In the genomic region with DNA sequence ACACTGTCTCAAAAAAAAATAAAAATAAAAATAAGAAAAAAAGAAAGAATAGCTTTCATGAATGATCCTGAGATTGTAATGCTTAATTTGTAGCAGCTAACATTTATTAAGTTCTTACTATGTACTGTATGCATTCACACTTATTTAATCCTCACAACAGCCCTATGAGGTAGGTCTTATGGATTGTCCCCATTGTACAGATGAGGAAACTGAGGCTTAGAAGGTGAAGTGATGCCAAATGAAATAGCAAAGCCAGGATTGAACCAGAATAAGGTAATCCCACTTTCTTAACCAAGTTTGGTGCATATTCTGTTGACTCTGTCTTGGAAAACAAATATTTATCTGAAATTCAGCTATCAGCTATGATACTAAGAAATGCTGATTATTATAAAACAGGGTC, we compare ENCODE assay signal across 16 cellular contexts. TPM values are rescaled to one million over a fixed set of nuclear protein-coding genes. Genes with fewer than 3 reads are reported as not detected.
DNase-seq lines count a peak whose midpoint lies in the region; ATAC-seq and TF ChIP-seq lines count a peak whose summit lies in the region.
"Had no signal": no experiment of that assay in that cellular context is flagged by ENCODE, and none has a peak within 500 bp of the region (broad histone marks: within the 10 kb centered on the region; RNA-seq: fewer than 3 reads in every experiment).

No MANE protein-coding gene starts in this region.

- H3K4me3 Mint-ChIP-seq in T-helper 1 cell treated with Interleukin-12 subunit alpha and Interleukin-12 subunit beta and Interleukin-4 antibody, amounts not matched to agents 30 μg/mL and 1 μg/mL, for 36 hours, result no peak overlapping the region
- H3K4me3 Mint-ChIP-seq in activated naive CD8-positive, alpha-beta T cell treated with anti-CD3 and anti-CD28 coated beads, Interleukin-2, amount 50 U/mL, for 24 hours, result peak overlapping the region; percentile 86
- no peak overlapping the region for H3K4me3 Mint-ChIP-seq in natural killer cell
- H3K4me3 Mint-ChIP-seq in glutamatergic neuron (ENCODE audit: unreplicated experiment), result no peak overlapping the region

- H3K27me3 Mint-ChIP-seq in T-helper 1 cell treated with Interleukin-12 subunit alpha and Interleukin-12 subunit beta and Interleukin-4 antibody, amounts not matched to agents 30 μg/mL and 1 μg/mL, for 36 hours (ENCODE audit: low read depth), result no peaks in the 10 kb centered on the region
- no peaks in the 10 kb centered on the region for H3K27me3 Mint-ChIP-seq in activated naive CD8-positive, alpha-beta T cell treated with anti-CD3 and anti-CD28 coated beads, Interleukin-2, amount 50 U/mL, for 24 hours
- H3K27me3 Mint-ChIP-seq in natural killer cell (ENCODE audit: low read depth in 2 of 2), result no peaks in the 10 kb centered on the region
- H3K27me3 Mint-ChIP-seq in glutamatergic neuron (ENCODE audit: unreplicated experiment), result no peaks in the 10 kb centered on the region

- intact Hi-C loops in natural killer cell (cut with micrococcal nuclease), result loop anchor here (5.0 to 10.0 kb wide), 2 partner anchors 320 to 422 kb away; partner anchors contain the start of genes CORO1C and SELPLG

- peaks cover 15% of the 10 kb centered on the region for H3K4me1 Mint-ChIP-seq in T-helper 1 cell treated with Interleukin-12 subunit alpha and Interleukin-12 subunit beta and Interleukin-4 antibody, amounts not matched to agents 30 μg/mL and 1 μg/mL, for 36 hours (ENCODE audit: low read depth)
- H3K4me1 Mint-ChIP-seq in activated naive CD8-positive, alpha-beta T cell treated with anti-CD3 and anti-CD28 coated beads, Interleukin-2, amount 50 U/mL, for 24 hours, result peaks cover 18% of the 10 kb centered on the region
- peaks cover 23 to 27% of the 10 kb centered on the region in 2 donors for H3K4me1 Mint-ChIP-seq in natural killer cell
- H3K4me1 Mint-ChIP-seq in glutamatergic neuron (ENCODE audit: low read depth, unreplicated experiment), result no peaks in the 10 kb centered on the region

- H3K36me3 Mint-ChIP-seq in T-helper 1 cell treated with Interleukin-12 subunit alpha and Interleukin-12 subunit beta and Interleukin-4 antibody, amounts not matched to agents 30 μg/mL and 1 μg/mL, for 36 hours (ENCODE audit: low read depth), result peaks cover 14% of the 10 kb centered on the region
- H3K36me3 Mint-ChIP-seq in activated naive CD8-positive, alpha-beta T cell treated with anti-CD3 and anti-CD28 coated beads, Interleukin-2, amount 50 U/mL, for 24 hours (ENCODE audit: low read depth), result peaks cover 2% of the 10 kb centered on the region
- H3K36me3 Mint-ChIP-seq in natural killer cell, result no peaks in the 10 kb centered on the region
- no peaks in the 10 kb centered on the region for H3K36me3 Mint-ChIP-seq in glutamatergic neuron (ENCODE audit: unreplicated experiment)

- H3K27ac Mint-ChIP-seq in T-helper 1 cell treated with Interleukin-12 subunit alpha and Interleukin-12 subunit beta and Interleukin-4 antibody, amounts not matched to agents 30 μg/mL and 1 μg/mL, for 36 hours, result peak overlapping the region; percentile 98
- H3K27ac Mint-ChIP-seq in activated naive CD8-positive, alpha-beta T cell treated with anti-CD3 and anti-CD28 coated beads, Interleukin-2, amount 50 U/mL, for 24 hours, result peak overlapping the region; percentile 94
- peak overlapping the region; percentile 94 to 97 for H3K27ac Mint-ChIP-seq in natural killer cell
- no peak overlapping the region for H3K27ac Mint-ChIP-seq in glutamatergic neuron (ENCODE audit: unreplicated experiment)

- TF ChIP-seq CTCF in GM12865 (IDR thresholded peaks at IDR 0.05; ENCODE audit: insufficient read depth, low read depth, low read length, missing control alignments) (no peak), natural killer cell (IDR thresholded peaks at IDR 0.05) (no peak), glutamatergic neuron (IDR thresholded peaks at IDR 0.05; ENCODE audit: partially characterized antibody, unreplicated experiment) (no peak)

- H3K9me3 Mint-ChIP-seq in T-helper 1 cell treated with Interleukin-12 subunit alpha and Interleukin-12 subunit beta and Interleukin-4 antibody, amounts not matched to agents 30 μg/mL and 1 μg/mL, for 36 hours, result no peaks in the 10 kb centered on the region
- H3K9me3 Mint-ChIP-seq in activated naive CD8-positive, alpha-beta T cell treated with anti-CD3 and anti-CD28 coated beads, Interleukin-2, amount 50 U/mL, for 24 hours, result no peaks in the 10 kb centered on the region
- no peaks in the 10 kb centered on the region for H3K9me3 Mint-ChIP-seq in natural killer cell
- H3K9me3 Mint-ChIP-seq in glutamatergic neuron (ENCODE audit: unreplicated experiment), result peaks cover 5% of the 10 kb centered on the region

- peak overlapping the region; percentile 93 for H3K4me3 ChIP-seq in GM12865 (ENCODE audit: low read depth, low read length)
- H3K4me3 ChIP-seq: thyroid gland had no signal

- DNase-seq in T-helper 1 cell (no peak), GM12865 (ENCODE audit: low read depth) (no peak), natural killer cell (no peak), activated gamma-delta T cell (lab: John Stamatoyannopoulos, UW) (no peak), glutamatergic neuron (no peak)
- DNase-seq in activated naive CD8-positive, alpha-beta T cell treated with anti-CD3 and anti-CD28 coated beads, Interleukin-2, amount 50 U/mL, for 24 hours, result no peak
- DNase-seq: DMS53; left colon; NCI-H1930; NCI-H510A treated with DMSO at 0.1 percent for 48 hours; sigmoid colon; stimulated activated CD8-positive, alpha-beta memory T cell treated with anti-CD3 and anti-CD28 coated beads, Interleukin-4, amount 100 ng/mL, for 48 hours; thyroid gland had no signal

- no peak for ATAC-seq in activated naive CD8-positive, alpha-beta T cell treated with anti-CD3 and anti-CD28 coated beads, Interleukin-2, amount 50 U/mL, for 24 hours
- ATAC-seq in natural killer cell (no peak), GM18909 (IDR thresholded peaks at IDR 0.05; ENCODE audit: poor library complexity, unreplicated experiment) (no peak)

RNA-seq across cellular contexts. Expression of gene USP30, which starts 2.1 kb away (rescaled TPM):
- 10 to 100 TPM; 18.4 to 20.8 (median 20.1) TPM for total RNA-seq in natural killer cell
- total RNA-seq in glutamatergic neuron (ENCODE audit: unreplicated experiment), result 14.4 TPM

RNA-seq across cellular contexts. Expression of gene SVOP, which starts 33.7 kb away (rescaled TPM):
- not detected for total RNA-seq in natural killer cell
- total RNA-seq in glutamatergic neuron (ENCODE audit: unreplicated experiment), result 79.3 TPM
- total RNA-seq: omental fat pad, thyroid gland had no signal

RNA-seq across cellular contexts. Expression of gene ALKBH2, which starts 38.8 kb away (rescaled TPM):
- total RNA-seq in natural killer cell (10 to 100 TPM; 10.9 to 12.6 (median 11.9) TPM), glutamatergic neuron (ENCODE audit: unreplicated experiment) (16.4 TPM)

RNA-seq across cellular contexts. Expression of gene UNG, which starts 42.9 kb away (rescaled TPM):
- 10 to 100 TPM in 1 of 3 donors, 1 to 10 TPM in 2; 8.7 to 10.7 (median 9.6) TPM for total RNA-seq in natural killer cell
- total RNA-seq in glutamatergic neuron (ENCODE audit: unreplicated experiment), result 32.4 TPM

Comparison
In these comparisons a context has a peak if more than half of its experiments do, and no peak if none do; other contexts are left out.
1. RNA of gene SVOP, which starts 33.7 kb away (total RNA-seq): 79.3 TPM in glutamatergic neuron (single experiment); not detected in natural killer cell; every median in the first group is over 10 times any median in the second.